In the genomic region with DNA sequence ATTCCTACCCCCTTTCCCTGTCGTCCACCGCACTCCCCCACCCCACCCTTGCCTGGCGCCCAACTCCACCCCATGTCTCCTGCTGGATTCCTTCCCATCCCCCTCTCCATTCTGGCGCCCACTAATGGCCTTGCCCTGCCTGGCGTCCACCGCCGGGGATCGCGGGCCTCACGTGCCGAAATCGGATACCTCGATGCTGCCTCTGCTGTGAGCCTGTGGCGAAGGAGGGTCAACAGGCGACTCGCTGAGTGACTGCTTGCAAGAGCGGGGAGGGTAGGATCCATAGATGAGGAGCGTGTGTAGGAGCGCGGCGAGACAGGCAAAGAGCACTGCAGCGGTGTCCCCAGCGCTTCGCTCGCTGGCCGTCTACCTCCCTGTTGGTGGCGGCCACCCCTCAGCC, we compare ENCODE assay signal across 9 cellular contexts. TPM values are rescaled to one million over a fixed set of nuclear protein-coding genes. Genes with fewer than 3 reads are reported as not detected.
A peak's percentile ranks its signal among the peaks of the same experiment; 100 is the strongest.
DNase-seq lines count a peak whose midpoint lies in the region; TF ChIP-seq lines count a peak whose summit lies in the region.
"Not testable (repeated sequence)": the region's sequence is repeated elsewhere in the genome, so short reads cannot be mapped to it uniquely, and the experiment has no call there.
"Had no signal": no experiment of that assay in that cellular context is flagged by ENCODE, and none has a peak within 500 bp of the region (broad histone marks: within the 10 kb centered on the region; RNA-seq: fewer than 3 reads in every experiment).

A gene (minus strand): TSS at position 327 of the 400 bp plus-strand sequence. CDS start 800 bp downstream, outside the sequence.

- H3K27me3 ChIP-seq in AG04450 (ENCODE audit: control insufficient read depth, insufficient read depth, low read length); breast epithelium; skeletal muscle tissue (ENCODE audit: control insufficient read depth in 3 of 3, insufficient read depth in 3 of 3, low read length in 3 of 3): not testable (repeated sequence)

- not testable (repeated sequence) for H3K27ac Mint-ChIP-seq in neural crest cell (ENCODE audit: unreplicated experiment)

- not testable (repeated sequence) for TF ChIP-seq POLR2A in breast epithelium (IDR thresholded peaks at IDR 0.05)

- not testable (repeated sequence) for TF ChIP-seq CTCF in AG04450 (IDR thresholded peaks at IDR 0.05; ENCODE audit: low read depth, low read length); HFF-Myc (IDR thresholded peaks at IDR 0.05; ENCODE audit: low read depth, low read length, missing control alignments); breast epithelium (IDR thresholded peaks at IDR 0.05); neural crest cell (conservative IDR thresholded peaks at IDR 0.05)

- H3K4me1 ChIP-seq in breast epithelium; skeletal muscle tissue (ENCODE audit: control insufficient read depth in 3 of 3, insufficient read depth in 3 of 3, low read length in 3 of 3): not testable (repeated sequence)

- H3K4me3 ChIP-seq in AG04450 (ENCODE audit: low read depth, low read length) (peak within 1 kb of the TSS; percentile 41), HFF-Myc (replicated peaks; ENCODE audit: low read depth, low read length) (peak within 1 kb of the TSS; percentile 28), breast epithelium (peak within 1 kb of the TSS; percentile 21 to 62 (median 39)), iPS-18c (ENCODE audit: insufficient read depth, low read depth, low read length) (peak within 1 kb of the TSS; percentile 44), skeletal muscle tissue (ENCODE audit: low read length in 3 of 3) (peak within 1 kb of the TSS; percentile 21 to 49 (median 48))

- POLR2A ChIA-PET in AG04450 (lab: Yijun Ruan, JAX): not testable (repeated sequence)

- CTCF ChIA-PET in AG04450 (lab: Charles Lee): not testable (repeated sequence)

- peaks cover 14% of the 10 kb centered on the region for H3K4me1 Mint-ChIP-seq in neural crest cell

- intact Hi-C loops in breast epithelium (cut with DNase I; ENCODE audit: low total_unique reads): not testable (repeated sequence)

- not testable (repeated sequence) for H3K27ac ChIP-seq in AG04450 (ENCODE audit: low read depth, low read length); skeletal muscle tissue (ENCODE audit: low read depth, low read length)
- H3K27ac ChIP-seq in breast epithelium: peak within 1 kb of the TSS in 1 of 2 donors; percentile 63

- H3K4me3 Mint-ChIP-seq in neural crest cell: peak within 1 kb of the TSS; percentile 63

- not testable (repeated sequence) for H3K27me3 Mint-ChIP-seq in neural crest cell (ENCODE audit: low read depth)

- H3K9ac ChIP-seq in skeletal muscle tissue (ENCODE audit: low read depth in 1 of 3, low read length in 3 of 3): not testable (repeated sequence)

- DNase-seq in AG04450 (ENCODE audit: low read depth, low spot score); HFF-Myc (ENCODE audit: extremely low read depth, low read depth); breast epithelium (ENCODE audit: low spot score in 2 of 2); neural crest cell (ENCODE audit: low read depth, low spot score): not testable (repeated sequence)
- peak; percentile 36 to 56 for DNase-seq in NCI-H526 (lab: John Stamatoyannopoulos, UW)
- peak; percentile 2 for DNase-seq in fibroblast of the conjunctiva (ENCODE audit: low read depth)

- H3K9me3 ChIP-seq in AG04450 (ENCODE audit: control insufficient read depth, insufficient read depth, low read length); breast epithelium; iPS-18c (ENCODE audit: control insufficient read depth, insufficient read depth, low read length); skeletal muscle tissue (ENCODE audit: control insufficient read depth in 3 of 3, low read length in 3 of 3): not testable (repeated sequence)

- not testable (repeated sequence) for H3K9me3 Mint-ChIP-seq in neural crest cell

- not testable (repeated sequence) for H3K36me3 ChIP-seq in breast epithelium; skeletal muscle tissue (ENCODE audit: control insufficient read depth in 3 of 3, insufficient read depth in 3 of 3, low read length in 3 of 3)

- H3K36me3 Mint-ChIP-seq in neural crest cell (ENCODE audit: low read depth): peaks cover 11% of the 10 kb centered on the region

RNA-seq across cellular contexts. Expression of the gene that starts here (rescaled TPM):
- 1.0 and 1.3 TPM in 2 replicates for polyA plus RNA-seq in AG04450 (2011; rRNA removed)
- 1.0 and 1.6 TPM in 2 replicates for polyA minus RNA-seq in AG04450 (2011; rRNA and poly(A)+ RNA removed)
- total RNA-seq in breast epithelium: 1 to 10 TPM in 1 of 3 donors, under 1 TPM in 2; 0.32 to 1.3 (median 0.73) TPM
- total RNA-seq in neural crest cell: 0.75 and 0.98 TPM in 2 replicates
- total RNA-seq in skeletal muscle tissue: 3.7 TPM
- total RNA-seq: gastrocnemius medialis had no signal
